ENCODE assay signal across 1 cellular context in the genomic region with DNA sequence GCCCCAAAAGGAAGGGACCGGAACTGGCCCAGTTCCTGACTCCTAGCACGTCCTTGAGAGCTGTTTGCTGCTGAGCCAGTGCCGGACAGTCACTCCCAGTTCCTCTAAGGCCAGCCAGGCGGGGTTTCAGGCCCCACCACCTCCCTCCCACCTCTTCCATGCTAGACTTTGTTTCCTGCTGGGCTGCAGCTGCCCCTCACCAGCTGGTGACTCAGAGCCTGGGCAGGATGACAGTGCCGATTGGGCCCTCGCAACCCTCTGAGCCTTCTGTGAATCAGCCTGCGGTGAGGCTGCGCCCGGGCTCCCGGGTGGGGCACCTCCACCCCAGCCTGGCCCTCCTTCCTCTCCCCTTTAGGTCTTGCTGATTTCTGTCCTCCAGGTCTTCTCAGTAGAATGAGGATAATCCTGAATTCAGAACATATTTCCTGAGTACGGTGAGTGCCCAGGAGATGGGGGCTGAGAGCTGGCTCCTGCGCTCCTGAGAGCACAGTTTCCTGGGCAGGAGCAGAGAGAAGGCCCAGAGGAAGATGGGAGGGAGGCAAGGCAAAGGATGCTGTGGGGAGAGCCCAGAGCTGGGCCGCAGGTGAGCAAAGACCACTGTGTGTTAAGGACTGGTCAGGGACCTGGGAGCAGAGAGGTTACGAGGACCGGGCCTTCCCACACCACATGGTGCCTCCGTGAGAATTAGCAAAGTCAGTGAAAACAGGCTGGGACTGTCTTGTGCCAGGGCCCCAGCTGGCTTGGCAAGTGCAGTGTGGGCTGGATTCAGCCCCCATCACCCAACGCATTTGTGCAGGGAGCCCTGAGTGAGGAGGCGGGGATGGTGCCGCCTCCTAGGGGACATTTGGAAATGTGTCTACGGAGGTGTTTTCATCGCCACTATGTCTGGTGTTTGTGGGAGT.
TF ChIP-seq lines count a peak whose summit lies in the region.

No MANE protein-coding gene starts in this region.

TF ChIP-seq in A549, 52 proteins besides CTCF, POLR2A, EP300 and RAD21:
- TF ChIP-seq, protein P1, sequence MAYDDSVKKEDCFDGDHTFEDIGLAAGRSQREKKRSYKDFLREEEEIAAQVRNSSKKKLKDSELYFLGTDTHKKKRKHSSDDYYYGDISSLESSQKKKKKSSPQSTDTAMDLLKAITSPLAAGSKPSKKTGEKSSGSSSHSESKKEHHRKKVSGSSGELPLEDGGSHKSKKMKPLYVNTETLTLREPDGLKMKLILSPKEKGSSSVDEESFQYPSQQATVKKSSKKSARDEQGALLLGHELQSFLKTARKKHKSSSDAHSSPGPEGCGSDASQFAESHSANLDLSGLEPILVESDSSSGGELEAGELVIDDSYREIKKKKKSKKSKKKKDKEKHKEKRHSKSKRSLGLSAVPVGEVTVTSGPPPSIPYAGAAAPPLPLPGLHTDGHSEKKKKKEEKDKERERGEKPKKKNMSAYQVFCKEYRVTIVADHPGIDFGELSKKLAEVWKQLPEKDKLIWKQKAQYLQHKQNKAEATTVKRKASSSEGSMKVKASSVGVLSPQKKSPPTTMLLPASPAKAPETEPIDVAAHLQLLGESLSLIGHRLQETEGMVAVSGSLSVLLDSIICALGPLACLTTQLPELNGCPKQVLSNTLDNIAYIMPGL (CRISPR knock-in tag; IDR thresholded peaks at IDR 0.05; ENCODE audit: borderline replicate concordance): no peak
- TF ChIP-seq, protein P2, sequence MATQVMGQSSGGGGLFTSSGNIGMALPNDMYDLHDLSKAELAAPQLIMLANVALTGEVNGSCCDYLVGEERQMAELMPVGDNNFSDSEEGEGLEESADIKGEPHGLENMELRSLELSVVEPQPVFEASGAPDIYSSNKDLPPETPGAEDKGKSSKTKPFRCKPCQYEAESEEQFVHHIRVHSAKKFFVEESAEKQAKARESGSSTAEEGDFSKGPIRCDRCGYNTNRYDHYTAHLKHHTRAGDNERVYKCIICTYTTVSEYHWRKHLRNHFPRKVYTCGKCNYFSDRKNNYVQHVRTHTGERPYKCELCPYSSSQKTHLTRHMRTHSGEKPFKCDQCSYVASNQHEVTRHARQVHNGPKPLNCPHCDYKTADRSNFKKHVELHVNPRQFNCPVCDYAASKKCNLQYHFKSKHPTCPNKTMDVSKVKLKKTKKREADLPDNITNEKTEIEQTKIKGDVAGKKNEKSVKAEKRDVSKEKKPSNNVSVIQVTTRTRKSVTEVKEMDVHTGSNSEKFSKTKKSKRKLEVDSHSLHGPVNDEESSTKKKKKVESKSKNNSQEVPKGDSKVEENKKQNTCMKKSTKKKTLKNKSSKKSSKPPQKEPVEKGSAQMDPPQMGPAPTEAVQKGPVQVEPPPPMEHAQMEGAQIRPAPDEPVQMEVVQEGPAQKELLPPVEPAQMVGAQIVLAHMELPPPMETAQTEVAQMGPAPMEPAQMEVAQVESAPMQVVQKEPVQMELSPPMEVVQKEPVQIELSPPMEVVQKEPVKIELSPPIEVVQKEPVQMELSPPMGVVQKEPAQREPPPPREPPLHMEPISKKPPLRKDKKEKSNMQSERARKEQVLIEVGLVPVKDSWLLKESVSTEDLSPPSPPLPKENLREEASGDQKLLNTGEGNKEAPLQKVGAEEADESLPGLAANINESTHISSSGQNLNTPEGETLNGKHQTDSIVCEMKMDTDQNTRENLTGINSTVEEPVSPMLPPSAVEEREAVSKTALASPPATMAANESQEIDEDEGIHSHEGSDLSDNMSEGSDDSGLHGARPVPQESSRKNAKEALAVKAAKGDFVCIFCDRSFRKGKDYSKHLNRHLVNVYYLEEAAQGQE (IDR thresholded peaks at IDR 0.05): no peak
- TF ChIP-seq ZNF302 (CRISPR knock-in tag; IDR thresholded peaks at IDR 0.05) (no peak), RNF2 (IDR thresholded peaks at IDR 0.05; ENCODE audit: borderline replicate concordance, low read depth) (no peak), NR3C1 (IDR thresholded peaks at IDR 0.05) (no peak), NFE2L2 (conservative IDR thresholded peaks at IDR 0.05; ENCODE audit: low read length) (peak; percentile 49), EHMT2 (IDR thresholded peaks at IDR 0.05; ENCODE audit: low read depth) (no peak), JUNB (IDR thresholded peaks at IDR 0.05) (peak; percentile 63; the same call in 1 of the 2 replicates), CHD2 (IDR thresholded peaks at IDR 0.05; ENCODE audit: low read length, partially characterized antibody) (no peak), RFX5 (IDR thresholded peaks at IDR 0.05) (no peak), ZSCAN20 (CRISPR knock-in tag; IDR thresholded peaks at IDR 0.05) (no peak), JUN (IDR thresholded peaks at IDR 0.05) (peak in 1 of 2 experiments; percentile 85; a peak in 3 of 5 replicates), KDM1A (IDR thresholded peaks at IDR 0.05; ENCODE audit: low read depth) (no peak), HOXA7 (CRISPR knock-in tag; IDR thresholded peaks at IDR 0.05) (no peak), HDAC2 (IDR thresholded peaks at IDR 0.05) (no peak), KDM5A (IDR thresholded peaks at IDR 0.05) (no peak), FOSL2 (IDR thresholded peaks at IDR 0.05) (peak; percentile 66), FOSL2 (CRISPR knock-in tag; IDR thresholded peaks at IDR 0.05) (peak; percentile 97), MAZ (IDR thresholded peaks at IDR 0.05; ENCODE audit: borderline replicate concordance, low read depth, low read length) (peak; percentile 95; the same call in 1 of the 2 replicates), PHF8 (IDR thresholded peaks at IDR 0.05; ENCODE audit: borderline replicate concordance, low read depth) (peak; percentile 24; the same call in 1 of the 2 replicates), EHF (CRISPR knock-in tag; IDR thresholded peaks at IDR 0.05) (no peak), HEYL (CRISPR knock-in tag; IDR thresholded peaks at IDR 0.05) (no peak), SREBF2 (IDR thresholded peaks at IDR 0.05) (no peak), FOXS1 (CRISPR knock-in tag; IDR thresholded peaks at IDR 0.05) (no peak), ZC3H11A (IDR thresholded peaks at IDR 0.05) (no peak), CBX2 (IDR thresholded peaks at IDR 0.05; ENCODE audit: borderline replicate concordance, low read depth) (no peak), HOXB13 (CRISPR knock-in tag; IDR thresholded peaks at IDR 0.05; ENCODE audit: low read depth) (no peak), MAFK (IDR thresholded peaks at IDR 0.05; ENCODE audit: partially characterized antibody) (peak; percentile 78), CHD4 (IDR thresholded peaks at IDR 0.05; ENCODE audit: borderline replicate concordance) (no peak), GATA3 (IDR thresholded peaks at IDR 0.05; ENCODE audit: borderline replicate concordance) (peak; percentile 71), MYC (IDR thresholded peaks at IDR 0.05; ENCODE audit: borderline replicate concordance, low read length) (0 out of 2 replicates have a peak, but pooled peaks have one; percentile 8), ESRRA (IDR thresholded peaks at IDR 0.05; ENCODE audit: borderline replicate concordance, low read length) (no peak), CEBPB (IDR thresholded peaks at IDR 0.05) (no peak; a peak in 1 of 4 replicates), SMC3 (IDR thresholded peaks at IDR 0.05) (peak; percentile 49; the same call in 2 of the 3 replicates), TP53 (CRISPR knock-in tag; IDR thresholded peaks at IDR 0.05) (no peak), CBX8 (IDR thresholded peaks at IDR 0.05) (no peak), RCOR1 (IDR thresholded peaks at IDR 0.05; ENCODE audit: low read depth, low read length) (no peak)
- TF ChIP-seq, protein P3, sequence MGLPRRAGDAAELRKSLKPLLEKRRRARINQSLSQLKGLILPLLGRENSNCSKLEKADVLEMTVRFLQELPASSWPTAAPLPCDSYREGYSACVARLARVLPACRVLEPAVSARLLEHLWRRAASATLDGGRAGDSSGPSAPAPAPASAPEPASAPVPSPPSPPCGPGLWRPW (IDR thresholded peaks at IDR 0.05): no peak
- TF ChIP-seq, protein P4, sequence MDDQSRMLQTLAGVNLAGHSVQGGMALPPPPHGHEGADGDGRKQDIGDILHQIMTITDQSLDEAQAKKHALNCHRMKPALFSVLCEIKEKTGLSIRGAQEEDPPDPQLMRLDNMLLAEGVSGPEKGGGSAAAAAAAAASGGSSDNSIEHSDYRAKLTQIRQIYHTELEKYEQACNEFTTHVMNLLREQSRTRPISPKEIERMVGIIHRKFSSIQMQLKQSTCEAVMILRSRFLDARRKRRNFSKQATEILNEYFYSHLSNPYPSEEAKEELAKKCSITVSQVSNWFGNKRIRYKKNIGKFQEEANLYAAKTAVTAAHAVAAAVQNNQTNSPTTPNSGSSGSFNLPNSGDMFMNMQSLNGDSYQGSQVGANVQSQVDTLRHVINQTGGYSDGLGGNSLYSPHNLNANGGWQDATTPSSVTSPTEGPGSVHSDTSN (IDR thresholded peaks at IDR 0.05): peak; percentile 78; the same call in 1 of the 2 replicates
- TF ChIP-seq, protein P5, sequence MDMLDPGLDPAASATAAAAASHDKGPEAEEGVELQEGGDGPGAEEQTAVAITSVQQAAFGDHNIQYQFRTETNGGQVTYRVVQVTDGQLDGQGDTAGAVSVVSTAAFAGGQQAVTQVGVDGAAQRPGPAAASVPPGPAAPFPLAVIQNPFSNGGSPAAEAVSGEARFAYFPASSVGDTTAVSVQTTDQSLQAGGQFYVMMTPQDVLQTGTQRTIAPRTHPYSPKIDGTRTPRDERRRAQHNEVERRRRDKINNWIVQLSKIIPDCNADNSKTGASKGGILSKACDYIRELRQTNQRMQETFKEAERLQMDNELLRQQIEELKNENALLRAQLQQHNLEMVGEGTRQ (IDR thresholded peaks at IDR 0.05): no peak
- TF ChIP-seq, protein P6, sequence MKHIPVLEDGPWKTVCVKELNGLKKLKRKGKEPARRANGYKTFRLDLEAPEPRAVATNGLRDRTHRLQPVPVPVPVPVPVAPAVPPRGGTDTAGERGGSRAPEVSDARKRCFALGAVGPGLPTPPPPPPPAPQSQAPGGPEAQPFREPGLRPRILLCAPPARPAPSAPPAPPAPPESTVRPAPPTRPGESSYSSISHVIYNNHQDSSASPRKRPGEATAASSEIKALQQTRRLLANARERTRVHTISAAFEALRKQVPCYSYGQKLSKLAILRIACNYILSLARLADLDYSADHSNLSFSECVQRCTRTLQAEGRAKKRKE (CRISPR knock-in tag; IDR thresholded peaks at IDR 0.05; ENCODE audit: low read depth): 0 out of 2 replicates have a peak, but pooled peaks have one; percentile 20
- TF ChIP-seq, protein P7, sequence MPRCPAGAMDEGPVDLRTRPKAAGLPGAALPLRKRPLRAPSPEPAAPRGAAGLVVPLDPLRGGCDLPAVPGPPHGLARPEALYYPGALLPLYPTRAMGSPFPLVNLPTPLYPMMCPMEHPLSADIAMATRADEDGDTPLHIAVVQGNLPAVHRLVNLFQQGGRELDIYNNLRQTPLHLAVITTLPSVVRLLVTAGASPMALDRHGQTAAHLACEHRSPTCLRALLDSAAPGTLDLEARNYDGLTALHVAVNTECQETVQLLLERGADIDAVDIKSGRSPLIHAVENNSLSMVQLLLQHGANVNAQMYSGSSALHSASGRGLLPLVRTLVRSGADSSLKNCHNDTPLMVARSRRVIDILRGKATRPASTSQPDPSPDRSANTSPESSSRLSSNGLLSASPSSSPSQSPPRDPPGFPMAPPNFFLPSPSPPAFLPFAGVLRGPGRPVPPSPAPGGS (IDR thresholded peaks at IDR 0.05): no peak
- TF ChIP-seq, protein P8, sequence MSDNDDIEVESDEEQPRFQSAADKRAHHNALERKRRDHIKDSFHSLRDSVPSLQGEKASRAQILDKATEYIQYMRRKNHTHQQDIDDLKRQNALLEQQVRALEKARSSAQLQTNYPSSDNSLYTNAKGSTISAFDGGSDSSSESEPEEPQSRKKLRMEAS (IDR thresholded peaks at IDR 0.05): peak; percentile 81
- TF ChIP-seq, protein P9, sequence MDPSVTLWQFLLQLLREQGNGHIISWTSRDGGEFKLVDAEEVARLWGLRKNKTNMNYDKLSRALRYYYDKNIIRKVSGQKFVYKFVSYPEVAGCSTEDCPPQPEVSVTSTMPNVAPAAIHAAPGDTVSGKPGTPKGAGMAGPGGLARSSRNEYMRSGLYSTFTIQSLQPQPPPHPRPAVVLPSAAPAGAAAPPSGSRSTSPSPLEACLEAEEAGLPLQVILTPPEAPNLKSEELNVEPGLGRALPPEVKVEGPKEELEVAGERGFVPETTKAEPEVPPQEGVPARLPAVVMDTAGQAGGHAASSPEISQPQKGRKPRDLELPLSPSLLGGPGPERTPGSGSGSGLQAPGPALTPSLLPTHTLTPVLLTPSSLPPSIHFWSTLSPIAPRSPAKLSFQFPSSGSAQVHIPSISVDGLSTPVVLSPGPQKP (IDR thresholded peaks at IDR 0.05; ENCODE audit: low read depth, low read length): no peak
